Comparison of ENCODE assay signal across 11 cellular contexts in genomic region chr19:18295034-18295451, GRCh38. TPM values are rescaled to one million over a fixed set of nuclear protein-coding genes. Genes with fewer than 3 reads are reported as not detected.
DNase-seq lines count a peak whose midpoint lies in the region; ATAC-seq, FAIRE-seq and TF ChIP-seq lines count a peak whose summit lies in the region.
"Had no signal": no experiment of that assay in that cellular context is flagged by ENCODE, and none has a peak within 500 bp of the region (broad histone marks: within the 10 kb centered on the region; RNA-seq: fewer than 3 reads in every experiment).

No MANE protein-coding gene starts in this region.

- H3K4me1 ChIP-seq in GM12878 (ENCODE audit: control insufficient read depth, insufficient read depth, low read length) = peaks cover 21% of the 10 kb centered on the region
- no peaks in the 10 kb centered on the region for H3K4me1 ChIP-seq in small intestine (ENCODE audit: control insufficient read depth in 2 of 2, insufficient read depth in 1 of 2, low read depth in 1 of 2, low read length in 1 of 2)
- peaks cover 34% of the 10 kb centered on the region for H3K4me1 ChIP-seq in body of pancreas

- H3K27ac ChIP-seq in CD4-positive, alpha-beta T cell (ENCODE audit: low read depth, low read length) = no peak overlapping the region
- H3K27ac ChIP-seq in GM12878 (ENCODE audit: control insufficient read depth, insufficient read depth) = no peak overlapping the region
- no peak overlapping the region for H3K27ac ChIP-seq in small intestine (ENCODE audit: low read depth in 1 of 2, low read length in 1 of 2)
- no peak overlapping the region for H3K27ac ChIP-seq in body of pancreas

- H3K9me3 ChIP-seq in CD4-positive, alpha-beta T cell (ENCODE audit: control insufficient read depth, low read length) = no peaks in the 10 kb centered on the region
- H3K9me3 ChIP-seq in GM12878 (replicated peaks; ENCODE audit: control insufficient read depth, insufficient read depth, low read length) = no peaks in the 10 kb centered on the region; the same call in 2 of the 3 replicates
- no peaks in the 10 kb centered on the region for H3K9me3 ChIP-seq in small intestine (ENCODE audit: control insufficient read depth, low read depth)
- H3K9me3 ChIP-seq in body of pancreas = no peaks in the 10 kb centered on the region

- H3K9me3 Mint-ChIP-seq in CD4-positive, alpha-beta T cell = no peaks in the 10 kb centered on the region
- H3K9me3 Mint-ChIP-seq in naive thymus-derived CD8-positive, alpha-beta T cell = peaks cover 0 to 10% (median 0%) of the 10 kb centered on the region in 9 donors

- H3K9ac ChIP-seq in GM12878 (ENCODE audit: control insufficient read depth, insufficient read depth, low read length) = no peak overlapping the region

- no peak for TF ChIP-seq RAD21 in GM12878 (IDR thresholded peaks at IDR 0.05; ENCODE audit: insufficient read depth, low read depth, low read length)

- CTCF ChIA-PET in CD4-positive, alpha-beta T cell (lab: Charles Lee) = interaction anchor here (1.2 kb wide), 1 partner anchor 14 kb away, joined by 9 read pairs; the partner anchor contains the start of gene JUND
- CTCF ChIA-PET in GM12878 (lab: Yijun Ruan, JAX) = no interaction called here

- peaks cover 5% of the 10 kb centered on the region for H3K79me2 ChIP-seq in GM12878 (ENCODE audit: control insufficient read depth, insufficient read depth, low read length)

- intact Hi-C loops in CD4-positive, alpha-beta T cell (cut with DNase I, micrococcal nuclease) = no loop called here
- intact Hi-C loops in GM12878 (cut with micrococcal nuclease; ENCODE audit: unreplicated experiment) = no loop called here
- intact Hi-C loops in body of pancreas (cut with DNase I) = no loop called here

- H3K4me1 Mint-ChIP-seq in CD4-positive, alpha-beta T cell (ENCODE audit: low read depth) = peaks cover 48% of the 10 kb centered on the region
- H3K4me1 Mint-ChIP-seq in naive thymus-derived CD8-positive, alpha-beta T cell = peaks cover 25 to 54% (median 51%) of the 10 kb centered on the region in 4 donors

- H3K4me3 ChIP-seq in GM12878 (no peak overlapping the region), small intestine (ENCODE audit: low read depth in 1 of 2, low read length in 2 of 2) (no peak overlapping the region), body of pancreas (no peak overlapping the region)

- SMC1A ChIA-PET in GM12878 (lab: Charles Lee; ENCODE audit: uncharacterized antibody, unreplicated experiment) = no interaction called here

- H3K4me3 Mint-ChIP-seq in CD4-positive, alpha-beta T cell = peak overlapping the region; percentile 83
- H3K4me3 Mint-ChIP-seq in naive thymus-derived CD8-positive, alpha-beta T cell = peak overlapping the region in 3 of 10 donors; percentile 28 to 94 (median 73)

- TF ChIP-seq POLR2A in GM12878 (IDR thresholded peaks at IDR 0.05; ENCODE audit: low read depth, low read length) = no peak
- TF ChIP-seq POLR2A in body of pancreas (IDR thresholded peaks at IDR 0.05) = no peak

- no peaks in the 10 kb centered on the region for H3K36me3 Mint-ChIP-seq in CD4-positive, alpha-beta T cell (ENCODE audit: low read depth)
- H3K36me3 Mint-ChIP-seq in naive thymus-derived CD8-positive, alpha-beta T cell = no peaks in the 10 kb centered on the region

- peak; percentile 42 for FAIRE-seq in HTR-8/SVneo (lab: Jason Lieb, UNC)
- no peak for FAIRE-seq in GM12878 (lab: Jason Lieb, UNC)
- no peak for FAIRE-seq in small intestine (lab: Jason Lieb, UNC)

- RAD21 ChIA-PET in GM12878 (lab: Charles Lee; ENCODE audit: unreplicated experiment) = no interaction called here

- no peak for ATAC-seq in CD4-positive, alpha-beta T cell (ENCODE audit: poor library complexity)
- ATAC-seq in GM12878 (no peak), body of pancreas (no peak)
- no peak for ATAC-seq in naive thymus-derived CD8-positive, alpha-beta T cell
- ATAC-seq: left cardiac atrium had no signal

- in situ Hi-C loops in GM12878 (cut with MboI) = no loop called here
- in situ Hi-C loops in GM13977 (cut with MboI; ENCODE audit: low pct_unique_long_range_greater_than_20kb, low sequenced_read_pairs, unreplicated experiment) = no loop called here

- H3K27ac Mint-ChIP-seq in CD4-positive, alpha-beta T cell = peak overlapping the region; percentile 91
- H3K27ac Mint-ChIP-seq in naive thymus-derived CD8-positive, alpha-beta T cell = peak overlapping the region in 8 of 10 donors; percentile 97 to 100 (median 98)

- H3K36me3 ChIP-seq in GM12878 (ENCODE audit: control insufficient read depth in 2 of 2, insufficient read depth in 2 of 2, low read length in 1 of 2) (no peaks in the 10 kb centered on the region), small intestine (ENCODE audit: control insufficient read depth in 2 of 2, insufficient read depth in 2 of 2, low read length in 2 of 2) (no peaks in the 10 kb centered on the region), body of pancreas (replicated peaks in 1 of 2; ENCODE audit: insufficient read depth in 1 of 2, low read depth in 2 of 2) (no peaks in the 10 kb centered on the region)

- TF ChIP-seq EP300 in GM12878 (IDR thresholded peaks at IDR 0.05; ENCODE audit: borderline replicate concordance in 1 of 2, control insufficient read depth in 1 of 2, low read depth in 2 of 2, low read length in 2 of 2) = no peak

- no peaks in the 10 kb centered on the region for H4K20me1 ChIP-seq in GM12878 (ENCODE audit: control insufficient read depth, insufficient read depth)

- WGBS in GM12878 (ENCODE audit: insufficient coverage, insufficient replicate concordance, low lambda C conversion rate, missing lambda C conversion rate) = 96% methylated on average over 3 of the region's 4 CpGs
- 81 to 98% (median 97%) methylated on average over 4 of the region's 4 CpGs for WGBS in small intestine, 3 donors
- 80 to 93% methylated on average over 4 of the region's 4 CpGs for WGBS in body of pancreas, 2 donors

- H2AFZ ChIP-seq in GM12878 (ENCODE audit: control insufficient read depth, low read depth, low read length) = no peak overlapping the region

- H3K27me3 ChIP-seq in CD4-positive, alpha-beta T cell (ENCODE audit: control insufficient read depth, insufficient read depth, low read length) = no peaks in the 10 kb centered on the region
- H3K27me3 ChIP-seq in GM12878 (replicated peaks in 1 of 2; ENCODE audit: control insufficient read depth in 2 of 2, insufficient read depth in 2 of 2, low read length in 1 of 2) = no peaks in the 10 kb centered on the region; a peak in 1 of 4 replicates
- H3K27me3 ChIP-seq in small intestine (ENCODE audit: control insufficient read depth in 2 of 2, insufficient read depth in 2 of 2, low read length in 2 of 2) = no peaks in the 10 kb centered on the region
- no peaks in the 10 kb centered on the region for H3K27me3 ChIP-seq in body of pancreas

- BruUV-seq in GM12878 (replicated peaks; lab: Mats Ljungman, UMichigan) = no TSS peak

- TF ChIP-seq CTCF in CD4-positive, alpha-beta T cell (IDR thresholded peaks at IDR 0.05) = no peak
- TF ChIP-seq CTCF in GM12878 (IDR thresholded peaks at IDR 0.05 in 2 of 3, conservative IDR thresholded peaks at IDR 0.05 in 1 of 3; ENCODE audit: control insufficient read depth in 2 of 3, extremely low read depth in 1 of 3, insufficient read depth in 1 of 3, low read depth in 3 of 3, low read length in 3 of 3) = no peak
- no peak for TF ChIP-seq CTCF in body of pancreas (IDR thresholded peaks at IDR 0.05)
- no peak for TF ChIP-seq CTCF in GM13977 (IDR thresholded peaks at IDR 0.05; ENCODE audit: extremely low read depth, insufficient read depth, missing control alignments)

- DNase-seq in CD4-positive, alpha-beta T cell = no peak
- DNase-seq in HTR-8/SVneo (ENCODE audit: insufficient read length, low spot score) = no peak
- no peak for DNase-seq in GM12878 (ENCODE audit: low read depth, low spot score)
- no peak for DNase-seq in naive thymus-derived CD8-positive, alpha-beta T cell
- DNase-seq in small intestine = no peak
- DNase-seq in body of pancreas = no peak
- no peak for DNase-seq in GM13977 (ENCODE audit: low spot score)
- DNase-seq: amniotic stem cell, midbrain, NCI-H187 treated with DMSO at 0.1 percent for 48 hours had no signal

- H3K27me3 Mint-ChIP-seq in CD4-positive, alpha-beta T cell = no peaks in the 10 kb centered on the region
- H3K27me3 Mint-ChIP-seq in naive thymus-derived CD8-positive, alpha-beta T cell = peaks cover 0 to 1% (median 0%) of the 10 kb centered on the region in 5 donors

- H3K4me2 ChIP-seq in GM12878 (ENCODE audit: control insufficient read depth, insufficient read depth) = no peak overlapping the region

- POLR2A ChIA-PET in CD4-positive, alpha-beta T cell (lab: Charles Lee) = interaction anchor here (6.6 to 18.2 kb wide), 2 partner anchors 14 to 21 kb away, joined by 327 to 761 read pairs; partner anchors contain the start of genes JUND and LSM4
- POLR2A ChIA-PET in GM12878 (lab: Charles Lee) = no interaction called here
- POLR2A ChIA-PET in naive thymus-derived CD8-positive, alpha-beta T cell (lab: Charles Lee) = interaction anchor here (1.0 to 23.0 kb wide), 3 partner anchors 10 to 21 kb away, joined by 3 to 2305 read pairs (median 229); partner anchors contain the start of genes JUND and LSM4

RNA-seq across cellular contexts. Expression of gene JUND, which starts 13.6 kb away (rescaled TPM):
- total RNA-seq in CD4-positive, alpha-beta T cell = 1,000 to 10,000 TPM; 1,827 to 1,976 TPM
- 50.9 and 51.1 TPM in 2 replicates for total RNA-seq in GM12878 (2013; cell fraction: nucleolus; rRNA removed)
- total RNA-seq in GM12878 (2014; rRNA removed) (91.3 and 116 TPM in 2 replicates), GM12878 (2014; rRNA removed; fragmentation: Illumina TruSeq; extraction: Trizol) (16.9 and 19.1 TPM in 2 replicates), GM12878 (2021) (164 and 176 TPM in 2 replicates), body of pancreas (100 to 1,000 TPM; 250 to 607 TPM)
- 5.4 TPM for polyA plus RNA-seq in GM12878 (2011; ENCODE audit: low read depth)
- polyA plus RNA-seq in GM12878 (2011; rRNA removed) (9.2 and 18.6 TPM in 2 replicates), GM12878 (2014; fragmentation: Illumina TruSeq; extraction: Trizol) (20.3 and 26.8 TPM in 2 replicates), GM12878 (2014; fragmentation: Nextera tagmentation; extraction: Ambion mirVana) (10 to 100 TPM; 11.2 to 16.0 TPM), GM12878 (2014; rRNA removed) (148 and 166 TPM in 2 replicates), GM12878 (2016; fragmentation: Nextera tagmentation; extraction: Ambion mirVana) (1 to 10 TPM; 7.4 to 9.1 TPM), small intestine (100 to 1,000 TPM; 129 to 211 (median 159) TPM)
- polyA plus RNA-seq in GM12878 (2011; cell fraction: cytosol; rRNA removed) = 36.2 and 90.3 TPM in 2 replicates
- polyA plus RNA-seq in GM12878 (2011; cell fraction: nucleus; rRNA removed) = 64.3 and 75.7 TPM in 2 replicates
- polyA plus RNA-seq in GM12878 (2012) = 68.6 and 81.1 TPM in 2 replicates
- polyA minus RNA-seq in GM12878 (2011; rRNA and poly(A)+ RNA removed) = 22.5 and 61.2 TPM in 2 replicates
- 55.2 and 60.1 TPM in 2 replicates for polyA minus RNA-seq in GM12878 (2011; cell fraction: cytosol; rRNA and poly(A)+ RNA removed)
- 70.8 and 116 TPM in 2 replicates for polyA minus RNA-seq in GM12878 (2011; cell fraction: nucleus; rRNA and poly(A)+ RNA removed)
- 100 to 1,000 TPM; 181 to 189 TPM for total RNA-seq in naive thymus-derived CD8-positive, alpha-beta T cell
- 100 to 1,000 TPM in 1 of 3 donors, 10 to 100 TPM in 2; 43.3 to 169 (median 69.1) TPM for polyA plus RNA-seq in naive thymus-derived CD8-positive, alpha-beta T cell

RNA-seq across cellular contexts. Expression of gene IQCN, which starts 20.8 kb away (rescaled TPM):
- 10 to 100 TPM; 18.1 to 18.7 TPM for total RNA-seq in CD4-positive, alpha-beta T cell
- 0.27 and 0.29 TPM in 2 replicates for total RNA-seq in GM12878 (2013; cell fraction: nucleolus; rRNA removed)
- 0.23 and 0.27 TPM in 2 replicates for total RNA-seq in GM12878 (2014; rRNA removed)
- total RNA-seq in GM12878 (2014; rRNA removed; fragmentation: Illumina TruSeq; extraction: Trizol) = 0.27 and 0.28 TPM in 2 replicates
- total RNA-seq in GM12878 (2021) = 0.54 and 0.64 TPM in 2 replicates
- 0.73 TPM for polyA plus RNA-seq in GM12878 (2011; ENCODE audit: low read depth)
- polyA plus RNA-seq in GM12878 (2011; rRNA removed) = 0.01 TPM in 1 of 2 replicates, not detected in the other
- under 0.01 and 0.02 TPM in 2 replicates for polyA plus RNA-seq in GM12878 (2011; cell fraction: cytosol; rRNA removed)
- 0.19 and 0.22 TPM in 2 replicates for polyA plus RNA-seq in GM12878 (2011; cell fraction: nucleus; rRNA removed)
- polyA plus RNA-seq in GM12878 (2012) = 0.67 and 0.68 TPM in 2 replicates
- polyA plus RNA-seq in GM12878 (2014; fragmentation: Illumina TruSeq; extraction: Trizol) = 0.08 and 0.19 TPM in 2 replicates
- not detected for polyA plus RNA-seq in GM12878 (2014; fragmentation: Nextera tagmentation; extraction: Ambion mirVana)
- 0.45 and 0.72 TPM in 2 replicates for polyA plus RNA-seq in GM12878 (2014; rRNA removed)
- polyA plus RNA-seq in GM12878 (2016; fragmentation: Nextera tagmentation; extraction: Ambion mirVana) = under 1 TPM in 1 of 2 experiments, not detected in 1; 0.07 TPM
- 0.05 and 0.07 TPM in 2 replicates for polyA minus RNA-seq in GM12878 (2011; rRNA and poly(A)+ RNA removed)
- not detected in 2 replicates for polyA minus RNA-seq in GM12878 (2011; cell fraction: cytosol; rRNA and poly(A)+ RNA removed)
- 0.12 and 0.38 TPM in 2 replicates for polyA minus RNA-seq in GM12878 (2011; cell fraction: nucleus; rRNA and poly(A)+ RNA removed)
- total RNA-seq in naive thymus-derived CD8-positive, alpha-beta T cell = 1 to 10 TPM; 7.4 to 8.4 TPM
- under 1 TPM in 2 of 3 donors, not detected in 1; 0.06 to 0.15 TPM for polyA plus RNA-seq in naive thymus-derived CD8-positive, alpha-beta T cell
- 10 to 100 TPM in 1 of 3 donors, 1 to 10 TPM in 2; 1.5 to 15.2 (median 5.4) TPM for polyA plus RNA-seq in small intestine
- total RNA-seq in body of pancreas = 1 to 10 TPM; 5.6 to 7.0 TPM

RNA-seq across cellular contexts. Expression of gene LSM4, which starts 27.8 kb away (rescaled TPM):
- 10 to 100 TPM; 40.2 to 47.4 TPM for total RNA-seq in CD4-positive, alpha-beta T cell
- total RNA-seq in GM12878 (2013; cell fraction: nucleolus; rRNA removed) = 19.7 and 29.3 TPM in 2 replicates
- total RNA-seq in GM12878 (2014; rRNA removed) (430 and 457 TPM in 2 replicates), GM12878 (2014; rRNA removed; fragmentation: Illumina TruSeq; extraction: Trizol) (163 and 186 TPM in 2 replicates), GM12878 (2021) (248 and 251 TPM in 2 replicates), body of pancreas (10 to 100 TPM; 45.7 to 94.6 TPM)
- polyA plus RNA-seq in GM12878 (2011; ENCODE audit: low read depth) = 28.1 TPM
- polyA plus RNA-seq in GM12878 (2011; rRNA removed) (95.6 and 140 TPM in 2 replicates), GM12878 (2014; fragmentation: Illumina TruSeq; extraction: Trizol) (59.2 and 86.6 TPM in 2 replicates), GM12878 (2014; fragmentation: Nextera tagmentation; extraction: Ambion mirVana) (10 to 100 TPM; 12.6 to 38.2 TPM), GM12878 (2014; rRNA removed) (439 and 477 TPM in 2 replicates), GM12878 (2016; fragmentation: Nextera tagmentation; extraction: Ambion mirVana) (100 to 1,000 TPM; 628 to 652 TPM), small intestine (100 to 1,000 TPM; 166 to 269 (median 206) TPM)
- 186 and 318 TPM in 2 replicates for polyA plus RNA-seq in GM12878 (2011; cell fraction: cytosol; rRNA removed)
- 124 and 152 TPM in 2 replicates for polyA plus RNA-seq in GM12878 (2011; cell fraction: nucleus; rRNA removed)
- 117 and 128 TPM in 2 replicates for polyA plus RNA-seq in GM12878 (2012)
- 21.9 and 42.9 TPM in 2 replicates for polyA minus RNA-seq in GM12878 (2011; rRNA and poly(A)+ RNA removed)
- polyA minus RNA-seq in GM12878 (2011; cell fraction: cytosol; rRNA and poly(A)+ RNA removed) = 25.9 and 27.1 TPM in 2 replicates
- 19.8 and 31.0 TPM in 2 replicates for polyA minus RNA-seq in GM12878 (2011; cell fraction: nucleus; rRNA and poly(A)+ RNA removed)
- total RNA-seq in naive thymus-derived CD8-positive, alpha-beta T cell = 10 to 100 TPM; 82.1 to 84.0 TPM
- 100 to 1,000 TPM; 162 to 198 (median 181) TPM for polyA plus RNA-seq in naive thymus-derived CD8-positive, alpha-beta T cell

RNA-seq across cellular contexts. Expression of gene PGPEP1, which starts 45.4 kb away (rescaled TPM):
- 10 to 100 TPM; 24.4 to 25.9 TPM for total RNA-seq in CD4-positive, alpha-beta T cell
- total RNA-seq in GM12878 (2013; cell fraction: nucleolus; rRNA removed) = 50.5 and 53.8 TPM in 2 replicates
- total RNA-seq in GM12878 (2014; rRNA removed) (14.6 and 15.5 TPM in 2 replicates), GM12878 (2014; rRNA removed; fragmentation: Illumina TruSeq; extraction: Trizol) (22.8 and 25.1 TPM in 2 replicates), GM12878 (2021) (37.9 and 39.4 TPM in 2 replicates), body of pancreas (10 to 100 TPM; 22.1 to 37.6 TPM)
- polyA plus RNA-seq in GM12878 (2011; ENCODE audit: low read depth) = 15.9 TPM
- polyA plus RNA-seq in GM12878 (2011; rRNA removed) (21.4 and 33.7 TPM in 2 replicates), GM12878 (2014; fragmentation: Illumina TruSeq; extraction: Trizol) (11.3 and 14.4 TPM in 2 replicates), GM12878 (2014; fragmentation: Nextera tagmentation; extraction: Ambion mirVana) (10 to 100 TPM; 13.8 to 13.9 TPM), GM12878 (2014; rRNA removed) (18.2 and 20.7 TPM in 2 replicates), GM12878 (2016; fragmentation: Nextera tagmentation; extraction: Ambion mirVana) (10 to 100 TPM; 15.9 to 20.5 TPM), small intestine (10 to 100 TPM; 29.1 to 47.0 (median 30.3) TPM)
- 31.7 and 40.5 TPM in 2 replicates for polyA plus RNA-seq in GM12878 (2011; cell fraction: cytosol; rRNA removed)
- 39.9 and 44.3 TPM in 2 replicates for polyA plus RNA-seq in GM12878 (2011; cell fraction: nucleus; rRNA removed)
- 21.5 and 32.3 TPM in 2 replicates for polyA plus RNA-seq in GM12878 (2012)
- 61.1 and 73.8 TPM in 2 replicates for polyA minus RNA-seq in GM12878 (2011; rRNA and poly(A)+ RNA removed)
- 14.3 and 17.2 TPM in 2 replicates for polyA minus RNA-seq in GM12878 (2011; cell fraction: cytosol; rRNA and poly(A)+ RNA removed)
- 14.3 and 22.0 TPM in 2 replicates for polyA minus RNA-seq in GM12878 (2011; cell fraction: nucleus; rRNA and poly(A)+ RNA removed)
- 10 to 100 TPM; 55.9 to 61.0 TPM for total RNA-seq in naive thymus-derived CD8-positive, alpha-beta T cell
- 10 to 100 TPM in 1 of 3 donors, 1 to 10 TPM in 2; 9.3 to 11.9 (median 9.7) TPM for polyA plus RNA-seq in naive thymus-derived CD8-positive, alpha-beta T cell

Comparison
In these comparisons a context has a peak if more than half of its experiments do, and no peak if none do; other contexts are left out.
1. RNA of gene IQCN, which starts 20.8 kb away (total RNA-seq): 18.1 to 18.7 TPM in CD4-positive, alpha-beta T cell, 7.4 to 8.4 TPM in naive thymus-derived CD8-positive, alpha-beta T cell and 5.6 to 7.0 TPM in body of pancreas; 0.23 to 0.64 TPM in GM12878; every median in the first group is over 4 times any median in the second.